ENCODE assay signal across 11 cellular contexts in the genomic region with DNA sequence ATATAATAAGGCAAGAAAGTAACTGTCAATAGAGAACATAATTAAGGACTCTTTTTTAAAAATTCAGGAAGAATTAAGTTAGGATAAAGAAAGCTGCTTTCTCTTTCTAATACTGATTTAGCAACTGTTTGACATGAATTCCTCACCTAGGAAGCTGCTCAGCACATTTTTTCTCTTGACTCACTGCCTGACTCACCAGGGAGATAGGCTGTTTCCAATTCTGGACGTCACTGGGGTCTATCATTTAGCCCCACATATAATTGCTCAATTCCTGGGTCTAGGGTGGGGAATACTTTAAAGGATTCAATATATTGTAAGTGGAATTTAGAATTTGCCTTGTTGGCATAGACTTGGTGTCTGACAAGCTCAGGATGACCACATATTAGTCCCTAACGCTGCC. TPM values are rescaled to one million over a fixed set of nuclear protein-coding genes. Genes with fewer than 3 reads are reported as not detected.
DNase-seq lines count a peak whose midpoint lies in the region; ATAC-seq, FAIRE-seq and TF ChIP-seq lines count a peak whose summit lies in the region.
"Had no signal": no experiment of that assay in that cellular context is flagged by ENCODE, and none has a peak within 500 bp of the region (broad histone marks: within the 10 kb centered on the region; RNA-seq: fewer than 3 reads in every experiment).

No MANE protein-coding gene starts in this region.

- in situ Hi-C loops in K562 (cut with MboI): no loop called here

- no peaks in the 10 kb centered on the region for H4K20me1 ChIP-seq in K562 (replicated peaks; ENCODE audit: control insufficient read depth, insufficient read depth, low read length)
- no peaks in the 10 kb centered on the region for H4K20me1 ChIP-seq in GM23338 (replicated peaks; ENCODE audit: insufficient read depth)

- H3K4me3 ChIP-seq in K562 (no peak overlapping the region), left lung (no peak overlapping the region), GM23338 (no peak overlapping the region)
- H3K4me3 ChIP-seq: coronary artery had no signal

- H3K4me3 Mint-ChIP-seq in GM23338: no peak overlapping the region
- no peak overlapping the region for H3K4me3 Mint-ChIP-seq in stimulated activated naive B cell treated with anti-CD40 and anti-IgM and Interleukin-4, amounts not matched to agents 10 μg/mL and 1 μg/mL and 100 μg/mL, for 72 hours
- H3K4me3 Mint-ChIP-seq: activated T-cell treated with anti-CD3 and anti-CD28 coated beads, Interleukin-2, amount 50 U/mL, for 4 hours had no signal

- TF ChIP-seq EP300 in K562 (IDR thresholded peaks at IDR 0.05; ENCODE audit: low read length): no peak

- no peaks in the 10 kb centered on the region for H3K9me3 Mint-ChIP-seq in GM23338
- H3K9me3 Mint-ChIP-seq in stimulated activated naive B cell treated with anti-CD40 and anti-IgM and Interleukin-4, amounts not matched to agents 10 μg/mL and 1 μg/mL and 100 μg/mL, for 72 hours: peaks cover 3 to 6% of the 10 kb centered on the region in 2 donors
- H3K9me3 Mint-ChIP-seq: activated T-cell treated with anti-CD3 and anti-CD28 coated beads, Interleukin-2, amount 50 U/mL, for 4 hours had no signal

- ATAC-seq in left ventricle myocardium superior: peak; percentile 73
- no peak for ATAC-seq in Right ventricle myocardium superior (ENCODE audit: poor library complexity)
- ATAC-seq in K562: no peak
- peak; percentile 75 for ATAC-seq in left lung
- no peak; the same call in 2 of the 3 replicates for ATAC-seq in GM23338
- ATAC-seq in stimulated activated naive B cell treated with anti-CD40 and anti-IgM and Interleukin-4, amounts not matched to agents 10 μg/mL and 1 μg/mL and 100 μg/mL, for 72 hours (replicated peaks): no peak
- ATAC-seq in HG02981 (IDR thresholded peaks at IDR 0.05; ENCODE audit: unreplicated experiment): no peak
- ATAC-seq: activated T-cell treated with anti-CD3 and anti-CD28 coated beads, Interleukin-2, amount 50 U/mL, for 4 hours had no signal

- no TSS peak for BruUV-seq in K562 (replicated peaks; lab: Mats Ljungman, UMichigan)

- peaks cover 5% of the 10 kb centered on the region; the same call in 2 of the 3 replicates for H3K36me3 Mint-ChIP-seq in GM23338 (ENCODE audit: low read depth)
- peaks cover 0 to 5% of the 10 kb centered on the region in 2 donors for H3K36me3 Mint-ChIP-seq in stimulated activated naive B cell treated with anti-CD40 and anti-IgM and Interleukin-4, amounts not matched to agents 10 μg/mL and 1 μg/mL and 100 μg/mL, for 72 hours

- no peak overlapping the region for H2AFZ ChIP-seq in K562 (ENCODE audit: low read depth, low read length)
- no peak overlapping the region for H2AFZ ChIP-seq in GM23338

- DNase-seq in left ventricle myocardium superior (no peak), Right ventricle myocardium superior (no peak), K562 (ENCODE audit: extremely low read depth in 1 of 4, low spot score in 3 of 4) (no peak), left lung (no peak), GM23338 (ENCODE audit: low spot score) (no peak)
- DNase-seq in stimulated activated naive B cell treated with anti-CD40 and anti-IgM and Interleukin-4, amounts not matched to agents 10 μg/mL and 1 μg/mL and 100 μg/mL, for 72 hours: no peak
- DNase-seq in stimulated activated CD4-positive, alpha-beta T cell treated with anti-CD3 and anti-CD28 coated beads, Interleukin-4, amount 100 ng/mL, for 1 hour: no peak
- DNase-seq: activated T-cell treated with anti-CD3 and anti-CD28 coated beads, Interleukin-2, amount 50 U/mL, for 4 hours; NCI-H82 had no signal

- H3K79me2 ChIP-seq in K562 (ENCODE audit: control insufficient read depth, insufficient read depth, low read length): no peaks in the 10 kb centered on the region
- no peaks in the 10 kb centered on the region for H3K79me2 ChIP-seq in GM23338 (replicated peaks; ENCODE audit: insufficient read depth)

- TF ChIP-seq POLR2A in K562 (conservative IDR thresholded peaks at IDR 0.05): no peak

- POLR2A ChIA-PET in K562 (lab: Yijun Ruan, JAX): no interaction called here

- H3K36me3 ChIP-seq in K562 (ENCODE audit: control insufficient read depth, insufficient read depth, low read length) (no peaks in the 10 kb centered on the region), left lung (no peaks in the 10 kb centered on the region), GM23338 (ENCODE audit: insufficient read depth) (no peaks in the 10 kb centered on the region)

- H3K4me1 Mint-ChIP-seq in GM23338: peaks cover 23% of the 10 kb centered on the region
- no peaks in the 10 kb centered on the region for H3K4me1 Mint-ChIP-seq in stimulated activated naive B cell treated with anti-CD40 and anti-IgM and Interleukin-4, amounts not matched to agents 10 μg/mL and 1 μg/mL and 100 μg/mL, for 72 hours

- no peak for FAIRE-seq in K562 (lab: Jason Lieb, UNC)

- peaks cover 1% of the 10 kb centered on the region for H3K27me3 Mint-ChIP-seq in GM23338 (ENCODE audit: insufficient read depth, low read depth, poor library complexity)
- H3K27me3 Mint-ChIP-seq in stimulated activated naive B cell treated with anti-CD40 and anti-IgM and Interleukin-4, amounts not matched to agents 10 μg/mL and 1 μg/mL and 100 μg/mL, for 72 hours: no peaks in the 10 kb centered on the region

- CTCF ChIA-PET in K562 (lab: Yijun Ruan, JAX; ENCODE audit: low intra/inter-chr PET ratio): no interaction called here

- no peaks in the 10 kb centered on the region for H3K9me3 ChIP-seq in K562 (replicated peaks; ENCODE audit: control insufficient read depth, insufficient read depth, low read depth, low read length)
- no peaks in the 10 kb centered on the region for H3K9me3 ChIP-seq in left lung

- no peaks in the 10 kb centered on the region for H3F3A ChIP-seq in GM23338 (replicated peaks; ENCODE audit: low read depth)

- intact Hi-C loops in left ventricle myocardium superior (cut with micrococcal nuclease) (no loop called here), Right ventricle myocardium superior (cut with DNase I) (no loop called here), K562 (cut with micrococcal nuclease) (no loop called here), left lung (cut with DNase I) (no loop called here)

- H3K27ac ChIP-seq in K562 (ENCODE audit: extremely low read depth, low read depth, low read length): no peak overlapping the region
- H3K27ac ChIP-seq in left lung: peak overlapping the region in 1 of 2 donors; percentile 26
- H3K27ac ChIP-seq in GM23338 (ENCODE audit: low read depth): no peak overlapping the region

- no peak overlapping the region for H3K9ac ChIP-seq in K562 (ENCODE audit: insufficient read depth in 1 of 2, low read depth in 2 of 2, low read length in 2 of 2)

- H3K9me2 ChIP-seq in GM23338 (ENCODE audit: insufficient read depth): 0 out of 2 replicates have a peak, but pooled peaks cover 6% of the 10 kb centered on the region

- H3K4me2 ChIP-seq in K562 (ENCODE audit: insufficient read depth, low read length) (no peak overlapping the region), GM23338 (no peak overlapping the region)

- no peaks in the 10 kb centered on the region for H3K4me1 ChIP-seq in K562 (replicated peaks in 1 of 2; ENCODE audit: control insufficient read depth in 2 of 2, insufficient read depth in 2 of 2, low read length in 2 of 2)
- H3K4me1 ChIP-seq in left lung: peaks cover 0 to 14% of the 10 kb centered on the region in 2 donors
- H3K4me1 ChIP-seq in GM23338 (ENCODE audit: insufficient read depth): peaks cover 11% of the 10 kb centered on the region; the same call in 1 of the 2 replicates

- H3K9me1 ChIP-seq in K562 (ENCODE audit: control insufficient read depth, insufficient read depth, low read length): no peaks in the 10 kb centered on the region

- 0% methylated on average over 2 of the region's 2 CpGs for WGBS in K562 (ENCODE audit: insufficient coverage, low coverage, missing lambda C conversion rate)

- TF ChIP-seq RAD21 in K562 (CRISPR knock-in tag; conservative IDR thresholded peaks at IDR 0.05 in 1 of 2, IDR thresholded peaks at IDR 0.05 in 1 of 2): no peak

- no peak for TF ChIP-seq CTCF in K562 (IDR thresholded peaks at IDR 0.05 in 2 of 3, conservative IDR thresholded peaks at IDR 0.05 in 1 of 3; ENCODE audit: insufficient read depth in 2 of 3, low read depth in 1 of 3, low read length in 3 of 3)
- TF ChIP-seq CTCF in left lung (IDR thresholded peaks at IDR 0.05): no peak
- no peak for TF ChIP-seq CTCF in GM23338 (conservative IDR thresholded peaks at IDR 0.05; ENCODE audit: low read depth in 2 of 2)

- H3K27me3 ChIP-seq in K562 (ENCODE audit: control insufficient read depth in 2 of 2, insufficient read depth in 2 of 2, low read length in 2 of 2) (no peaks in the 10 kb centered on the region; a peak in 1 of 5 replicates), left lung (no peaks in the 10 kb centered on the region), GM23338 (ENCODE audit: insufficient read depth) (no peaks in the 10 kb centered on the region)

- no peak overlapping the region for H3K27ac Mint-ChIP-seq in GM23338
- H3K27ac Mint-ChIP-seq in stimulated activated naive B cell treated with anti-CD40 and anti-IgM and Interleukin-4, amounts not matched to agents 10 μg/mL and 1 μg/mL and 100 μg/mL, for 72 hours: no peak overlapping the region

TF ChIP-seq in K562, 482 proteins besides CTCF, POLR2A, EP300 and RAD21 (continues in another document):
- 0 out of 2 replicates have a peak, but pooled peaks have one; percentile 21 for TF ChIP-seq FOSL1 (tag; conservative IDR thresholded peaks at IDR 0.05)

TF ChIP-seq in GM23338, 12 proteins besides CTCF, POLR2A, EP300 and RAD21 (continues in another document):
- TF ChIP-seq EZH2phosphoT487 (IDR thresholded peaks at IDR 0.05; ENCODE audit: unreplicated experiment): no peak

RNA-seq across cellular contexts. Expression of gene UGP2, which starts 50.8 kb away (rescaled TPM):
- 368 TPM for total RNA-seq in left ventricle myocardium superior
- total RNA-seq in Right ventricle myocardium superior: 307 TPM
- 22.2 and 53.0 TPM in 2 replicates for total RNA-seq in K562 (2011; cell fraction: chromatin; rRNA removed; ENCODE audit: low replicate concordance)
- 12.8 and 14.7 TPM in 2 replicates for total RNA-seq in K562 (2011; cell fraction: nucleolus; rRNA removed)
- 25.4 and 36.0 TPM in 2 replicates for total RNA-seq in K562 (2011; cell fraction: nucleoplasm; rRNA removed)
- 25.2 and 25.5 TPM in 2 replicates for total RNA-seq in K562 (2014; rRNA removed)
- 51.0 and 57.9 TPM in 2 replicates for total RNA-seq in K562 (2014; rRNA removed; fragmentation: Illumina TruSeq; extraction: Trizol)
- 61.5 and 62.0 TPM in 2 replicates for total RNA-seq in K562 (2015; rRNA removed; fragmentation: Illumina TruSeq; extraction: Trizol)
- total RNA-seq in K562 (2021): 44.0 and 52.4 TPM in 2 replicates
- 41.6 and 67.7 TPM in 2 replicates for polyA plus RNA-seq in K562 (2011; rRNA removed)
- polyA plus RNA-seq in K562 (2011; cell fraction: cytosol; rRNA removed): 7.2 and 17.2 TPM in 2 replicates
- 8.2 and 14.7 TPM in 2 replicates for polyA plus RNA-seq in K562 (2011; cell fraction: nucleus; rRNA removed)
- 64.0 and 71.6 TPM in 2 replicates for polyA plus RNA-seq in K562 (2012)
- polyA plus RNA-seq in K562 (2014; fragmentation: Illumina TruSeq; extraction: Trizol): 56.1 and 69.3 TPM in 2 replicates
- polyA plus RNA-seq in K562 (2014; fragmentation: Nextera tagmentation; extraction: Ambion mirVana): 10 to 100 TPM; 58.9 to 59.6 TPM
- 47.3 and 48.9 TPM in 2 replicates for polyA plus RNA-seq in K562 (2014; rRNA removed)
- 44.6 and 50.5 TPM in 2 replicates for polyA minus RNA-seq in K562 (2011; rRNA and poly(A)+ RNA removed)
- 17.4 and 26.1 TPM in 2 replicates for polyA minus RNA-seq in K562 (2011; cell fraction: cytosol; rRNA and poly(A)+ RNA removed)
- 12.0 and 25.8 TPM in 2 replicates for polyA minus RNA-seq in K562 (2011; cell fraction: nucleus; rRNA and poly(A)+ RNA removed)
- total RNA-seq in left lung: 100 to 1,000 TPM; 150 to 165 TPM
- 742 and 744 TPM in 2 replicates for total RNA-seq in GM23338 (2014; rRNA removed; shearing (Covaris generic))
- 906 and 943 TPM in 2 replicates for polyA plus RNA-seq in GM23338 (2016; fragmentation: Nextera tagmentation; extraction: Ambion mirVana)

Comparison
In these comparisons a context has a peak if more than half of its experiments do, and no peak if none do; other contexts are left out.
1. ATAC-seq: peak in left ventricle myocardium superior (single experiment) and left lung (single experiment); none in Right ventricle myocardium superior (single experiment), K562 (single experiment), GM23338 (single experiment), stimulated activated naive B cell treated with anti-CD40 and anti-IgM and Interleukin-4, amounts not matched to agents 10 μg/mL and 1 μg/mL and 100 μg/mL, for 72 hours (0 of 2) and HG02981 (single experiment).